Comparison of ENCODE assay signal across 24 cellular contexts in the genomic region with DNA sequence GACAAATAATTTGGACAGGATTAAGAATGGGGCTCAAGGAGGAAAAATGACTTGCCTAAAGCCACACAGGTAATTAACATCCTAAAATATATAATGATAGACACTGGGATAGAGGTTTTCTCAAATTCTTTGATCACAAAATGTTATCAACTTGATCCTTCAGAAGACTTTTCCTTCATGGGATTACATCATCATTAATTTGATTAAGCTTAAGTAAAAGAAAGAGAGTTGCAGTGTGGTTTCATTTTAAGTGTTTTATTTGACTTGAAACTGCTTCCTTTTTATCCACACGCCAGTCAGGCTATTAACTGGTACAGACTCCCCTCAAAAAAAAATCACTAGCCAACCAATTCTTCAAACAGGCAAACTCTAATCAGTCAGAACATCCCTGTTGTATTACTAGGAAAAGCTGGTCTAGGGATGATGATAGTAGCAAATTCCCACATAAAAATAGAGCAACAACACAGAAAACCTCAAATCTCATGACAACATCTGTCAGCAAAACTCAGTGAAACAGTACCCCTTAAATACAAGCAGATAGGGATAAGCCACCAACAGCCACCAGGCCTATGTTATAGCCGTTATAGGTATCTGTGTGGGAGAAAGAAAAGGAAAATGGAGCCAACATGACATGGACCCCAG. TPM values are rescaled to one million over a fixed set of nuclear protein-coding genes. Genes with fewer than 3 reads are reported as not detected.
A peak's percentile ranks its signal among the peaks of the same experiment; 100 is the strongest.
DNase-seq lines count a peak whose midpoint lies in the region; ATAC-seq and TF ChIP-seq lines count a peak whose summit lies in the region.
"Had no signal": no experiment of that assay in that cellular context is flagged by ENCODE, and none has a peak within 500 bp of the region (broad histone marks: within the 10 kb centered on the region; RNA-seq: fewer than 3 reads in every experiment).

No MANE protein-coding gene starts in this region.

- H3K27ac ChIP-seq in PC-9 (no peak overlapping the region), PC-3 (ENCODE audit: low read length) (no peak overlapping the region)
- H3K27ac ChIP-seq: RWPE1, upper lobe of left lung had no signal

- H3K27me3 Mint-ChIP-seq in T-helper 1 cell treated with Interleukin-12 subunit alpha and Interleukin-12 subunit beta and Interleukin-4 antibody, amounts not matched to agents 30 μg/mL and 1 μg/mL, for 36 hours (ENCODE audit: low read depth) = no peaks in the 10 kb centered on the region
- H3K27me3 Mint-ChIP-seq in Caco-2 (ENCODE audit: insufficient read depth, unreplicated experiment) (no peaks in the 10 kb centered on the region), WTC11 (ENCODE audit: low read depth) (no peaks in the 10 kb centered on the region)
- H3K27me3 Mint-ChIP-seq: activated CD8-positive, alpha-beta memory T cell treated with anti-CD3 and anti-CD28 coated beads, Interleukin-2, amount 10 ng/mL, durations not matched to agents 7 days and 5 days; B cell; IgD-negative memory B cell had no signal

- peaks cover 27% of the 10 kb centered on the region for H3K4me1 Mint-ChIP-seq in T-helper 1 cell treated with Interleukin-12 subunit alpha and Interleukin-12 subunit beta and Interleukin-4 antibody, amounts not matched to agents 30 μg/mL and 1 μg/mL, for 36 hours (ENCODE audit: low read depth)
- H3K4me1 Mint-ChIP-seq in Caco-2 (ENCODE audit: low read depth, unreplicated experiment) (peaks cover 30% of the 10 kb centered on the region), WTC11 (peaks cover 33% of the 10 kb centered on the region)

- H3K36me3 ChIP-seq in Caco-2 (ENCODE audit: control insufficient read depth, insufficient read depth, low read length) (peaks cover 4% of the 10 kb centered on the region; the same call in 1 of the 2 replicates), PC-9 (ENCODE audit: low read depth) (peaks cover 47% of the 10 kb centered on the region), PC-3 (ENCODE audit: low read depth, low read length) (peaks cover 24% of the 10 kb centered on the region; the same call in 1 of the 2 replicates)

- H3K27ac Mint-ChIP-seq in T-helper 1 cell treated with Interleukin-12 subunit alpha and Interleukin-12 subunit beta and Interleukin-4 antibody, amounts not matched to agents 30 μg/mL and 1 μg/mL, for 36 hours = peak overlapping the region; percentile 22
- H3K27ac Mint-ChIP-seq in Caco-2 (ENCODE audit: unreplicated experiment) (peak overlapping the region; percentile 34), WTC11 (peak overlapping the region; percentile 1; the same call in 1 of the 2 replicates)
- H3K27ac Mint-ChIP-seq: activated CD8-positive, alpha-beta memory T cell treated with anti-CD3 and anti-CD28 coated beads, Interleukin-2, amount 10 ng/mL, durations not matched to agents 7 days and 5 days; B cell had no signal

- no peak overlapping the region for H3K9ac ChIP-seq in PC-3 (ENCODE audit: low read length)

- H2AFZ ChIP-seq in PC-9 (no peak overlapping the region), PC-3 (ENCODE audit: low read length) (no peak overlapping the region)

- no peaks in the 10 kb centered on the region for H3K9me3 Mint-ChIP-seq in T-helper 1 cell treated with Interleukin-12 subunit alpha and Interleukin-12 subunit beta and Interleukin-4 antibody, amounts not matched to agents 30 μg/mL and 1 μg/mL, for 36 hours
- H3K9me3 Mint-ChIP-seq in Caco-2 (ENCODE audit: unreplicated experiment) (no peaks in the 10 kb centered on the region), WTC11 (no peaks in the 10 kb centered on the region)
- H3K9me3 Mint-ChIP-seq: IgD-negative memory B cell had no signal

- H3K4me3 Mint-ChIP-seq in T-helper 1 cell treated with Interleukin-12 subunit alpha and Interleukin-12 subunit beta and Interleukin-4 antibody, amounts not matched to agents 30 μg/mL and 1 μg/mL, for 36 hours = no peak overlapping the region
- H3K4me3 Mint-ChIP-seq in Caco-2 (ENCODE audit: unreplicated experiment) (no peak overlapping the region), WTC11 (no peak overlapping the region)
- H3K4me3 Mint-ChIP-seq: activated CD8-positive, alpha-beta memory T cell treated with anti-CD3 and anti-CD28 coated beads, Interleukin-2, amount 10 ng/mL, durations not matched to agents 7 days and 5 days; B cell; IgD-negative memory B cell had no signal

- no peak for ATAC-seq in WTC11
- ATAC-seq in PC-3 = no peak
- ATAC-seq: activated CD8-positive, alpha-beta memory T cell treated with anti-CD3 and anti-CD28 coated beads, Interleukin-2, amount 10 ng/mL, durations not matched to agents 7 days and 5 days had no signal

- TF ChIP-seq CTCF in Caco-2 (IDR thresholded peaks at IDR 0.05; ENCODE audit: insufficient read depth in 1 of 2, low read depth in 1 of 2, low read length in 1 of 2, severe bottlenecking in 1 of 2, unreplicated experiment in 1 of 2) (no peak), WTC11 (IDR thresholded peaks at IDR 0.05) (no peak), PC-9 (conservative IDR thresholded peaks at IDR 0.05) (no peak), PC-3 (conservative IDR thresholded peaks at IDR 0.05; ENCODE audit: low read depth, low read length) (no peak)

- H3F3A ChIP-seq in PC-9 (ENCODE audit: insufficient read depth, low read depth) = peaks cover 29% of the 10 kb centered on the region
- peaks cover 18% of the 10 kb centered on the region for H3F3A ChIP-seq in PC-3 (ENCODE audit: low read length, unreplicated experiment)

- POLR2A ChIA-PET in Caco-2 (lab: Charles Lee) (no interaction called here), WTC11 (lab: Charles Lee) (no interaction called here), PC-9 (lab: Charles Lee; ENCODE audit: unreplicated experiment) (no interaction called here), PC-3 (lab: Charles Lee; ENCODE audit: unreplicated experiment) (no interaction called here)

- CTCF ChIA-PET in Caco-2 (lab: Charles Lee) = no interaction called here
- CTCF ChIA-PET in WTC11 (lab: Charles Lee) = no interaction called here
- CTCF ChIA-PET in PC-9 (lab: Charles Lee) = no interaction called here
- CTCF ChIA-PET in PC-3 (lab: Charles Lee) = no interaction called here

- H3K4me1 ChIP-seq in Caco-2 = peaks cover 22% of the 10 kb centered on the region
- no peaks in the 10 kb centered on the region for H3K4me1 ChIP-seq in PC-9 (replicated peaks; ENCODE audit: insufficient read depth)
- peaks cover 31% of the 10 kb centered on the region for H3K4me1 ChIP-seq in PC-3 (ENCODE audit: insufficient read depth, low read length)

- no peak for DNase-seq in T-helper 1 cell
- no peak for DNase-seq in Caco-2
- DNase-seq in WTC11 (ENCODE audit: low spot score) = no peak
- DNase-seq in erythroblast (lab: John Stamatoyannopoulos, UW) = peak; percentile 38 to 66
- no peak for DNase-seq in PC-9
- no peak for DNase-seq in HPDE6-E6E7 (ENCODE audit: extremely low spot score)
- no peak for DNase-seq in PC-3
- DNase-seq: activated CD4-positive, alpha-beta T cell treated with anti-CD3 and anti-CD28 coated beads for 4 hours; activated CD8-positive, alpha-beta memory T cell treated with anti-CD3 and anti-CD28 coated beads, Interleukin-2, amount 10 ng/mL, durations not matched to agents 7 days and 5 days; activated effector memory CD4-positive, alpha-beta T cell treated with Interleukin-2 at 50 U/mL for 16 hours; Calu3; dermis blood vessel endothelial cell; GOT3; mammary epithelial cell; NCI-H1417 treated with DMSO at 0.1 percent for 48 hours; NCI-H2107; NCI-H510A treated with DMSO at 0.1 percent for 48 hours; retina; stimulated activated CD4-positive, alpha-beta T cell treated with anti-CD3 and anti-CD28 coated beads, Interleukin-12 subunit alpha, Interleukin-12 subunit beta, amount 100 ng/mL, for 4 hours; upper lobe of left lung had no signal

- H3K27me3 ChIP-seq in Caco-2 (replicated peaks; ENCODE audit: control insufficient read depth, insufficient read depth, low read length) (no peaks in the 10 kb centered on the region), PC-9 (ENCODE audit: insufficient read depth, low read depth) (no peaks in the 10 kb centered on the region), PC-3 (ENCODE audit: low read length) (no peaks in the 10 kb centered on the region)
- H3K27me3 ChIP-seq: upper lobe of left lung had no signal

- H3K4me2 ChIP-seq in PC-9 (no peak overlapping the region), PC-3 (ENCODE audit: low read length) (no peak overlapping the region)

- H3K4me3 ChIP-seq in Caco-2 (ENCODE audit: low read depth, low read length) (no peak overlapping the region), PC-9 (no peak overlapping the region), PC-3 (ENCODE audit: low read length) (no peak overlapping the region)
- H3K4me3 ChIP-seq: upper lobe of left lung had no signal

- H3K9me3 ChIP-seq in Caco-2 = no peaks in the 10 kb centered on the region
- H3K9me3 ChIP-seq in PC-9 (ENCODE audit: insufficient read depth, low read depth) = no peaks in the 10 kb centered on the region
- no peaks in the 10 kb centered on the region for H3K9me3 ChIP-seq in PC-3 (ENCODE audit: low read length)
- H3K9me3 ChIP-seq: upper lobe of left lung had no signal

- peaks cover 80% of the 10 kb centered on the region for H4K20me1 ChIP-seq in PC-9 (ENCODE audit: insufficient read depth)
- peaks cover 27% of the 10 kb centered on the region for H4K20me1 ChIP-seq in PC-3 (ENCODE audit: low read length)

- H3K9me2 ChIP-seq in PC-9 (ENCODE audit: insufficient read depth) (no peaks in the 10 kb centered on the region), PC-3 (replicated peaks; ENCODE audit: low read length) (no peaks in the 10 kb centered on the region)

- intact Hi-C loops in Caco-2 (cut with micrococcal nuclease; ENCODE audit: unreplicated experiment) (no loop called here), PC-9 (cut with micrococcal nuclease; ENCODE audit: unreplicated experiment) (no loop called here), PC-3 (cut with micrococcal nuclease) (no loop called here)

- H3K79me2 ChIP-seq in PC-9 (ENCODE audit: low read depth) (peaks cover 65% of the 10 kb centered on the region), PC-3 (ENCODE audit: low read length) (peaks cover 74% of the 10 kb centered on the region)

- no peak for TF ChIP-seq POLR2A in erythroblast (IDR thresholded peaks at IDR 0.05; ENCODE audit: low read length)

- BruUV-seq in Caco-2 (replicated peaks; lab: Mats Ljungman, UMichigan) (no TSS peak), PC-9 (replicated peaks; lab: Mats Ljungman, UMichigan) (no TSS peak), PC-3 (replicated peaks; lab: Mats Ljungman, UMichigan) (no TSS peak)

- peaks cover 27% of the 10 kb centered on the region for H3K36me3 Mint-ChIP-seq in T-helper 1 cell treated with Interleukin-12 subunit alpha and Interleukin-12 subunit beta and Interleukin-4 antibody, amounts not matched to agents 30 μg/mL and 1 μg/mL, for 36 hours (ENCODE audit: low read depth)
- peaks cover 51% of the 10 kb centered on the region for H3K36me3 Mint-ChIP-seq in Caco-2 (ENCODE audit: insufficient read depth, unreplicated experiment)
- peaks cover 62% of the 10 kb centered on the region for H3K36me3 Mint-ChIP-seq in WTC11
- H3K36me3 Mint-ChIP-seq: IgD-negative memory B cell had no signal

TF ChIP-seq in WTC11, 78 proteins besides CTCF, POLR2A, EP300 and RAD21 (continues in another document):
- TF ChIP-seq, protein P1, sequence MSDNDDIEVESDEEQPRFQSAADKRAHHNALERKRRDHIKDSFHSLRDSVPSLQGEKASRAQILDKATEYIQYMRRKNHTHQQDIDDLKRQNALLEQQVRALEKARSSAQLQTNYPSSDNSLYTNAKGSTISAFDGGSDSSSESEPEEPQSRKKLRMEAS (CRISPR knock-in tag; IDR thresholded peaks at IDR 0.05) = no peak

RNA-seq across cellular contexts. Expression of a gene that starts 32.5 kb away (rescaled TPM):
- total RNA-seq in Caco-2 (2022) = 39.9 and 41.2 TPM in 2 replicates
- total RNA-seq in WTC11 (2021) = 29.9 to 33.6 TPM (median 33.2 TPM) in 3 replicates
- 52.7 and 56.9 TPM in 2 replicates for total RNA-seq in PC-9 (2021)
- 18.6 and 23.3 TPM in 2 replicates for total RNA-seq in PC-3 (2014; rRNA removed)

Comparison
In these comparisons a context has a peak if more than half of its experiments do, and no peak if none do; other contexts are left out.
1. DNase-seq: peak in erythroblast (2 of 2); none in T-helper 1 cell (0 of 5), Caco-2 (0 of 2), WTC11 (single experiment), PC-9 (0 of 2), HPDE6-E6E7 (single experiment) and PC-3 (single experiment).
2. Peak in every context shown above with its lines, with median percentiles within 50 percentile points of each other: H3K27ac Mint-ChIP-seq.